ENCODE assay signal across 23 cellular contexts in genomic region chr12:103821773-103822172, GRCh38. TPM values are rescaled to one million over a fixed set of nuclear protein-coding genes. Genes with fewer than 3 reads are reported as not detected.
A peak's percentile ranks its signal among the peaks of the same experiment; 100 is the strongest.
DNase-seq lines count a peak whose midpoint lies in the region; ATAC-seq, FAIRE-seq and TF ChIP-seq lines count a peak whose summit lies in the region.
"Had no signal": no experiment of that assay in that cellular context is flagged by ENCODE, and none has a peak within 500 bp of the region (broad histone marks: within the 10 kb centered on the region; RNA-seq: fewer than 3 reads in every experiment).

No MANE protein-coding gene starts in this region.

- no peak overlapping the region for H3K9ac ChIP-seq in skeletal muscle satellite cell (ENCODE audit: low read depth, low read length)

- no peak overlapping the region for H3K4me3 ChIP-seq in skeletal muscle satellite cell (ENCODE audit: low read length)
- H3K4me3 ChIP-seq: coronary artery, psoas muscle had no signal

- TF ChIP-seq CTCF in foreskin keratinocyte (conservative IDR thresholded peaks at IDR 0.05) = no peak

- DNase-seq in HCEC 1CT = peak; percentile 51
- DNase-seq in foreskin keratinocyte = peak in 1 of 2 donors; percentile 51
- no peak for DNase-seq in HTR-8/SVneo (ENCODE audit: insufficient read length, low spot score)
- no peak for DNase-seq in NCI-H524 (lab: John Stamatoyannopoulos, UW)
- DNase-seq: activated CD8-positive, alpha-beta T cell treated with anti-CD3 and anti-CD28 coated beads, Interleukin-2, amount 10 ng/mL, durations not matched to agents 7 days and 5 days; C1 segment of cervical spinal cord; glutamatergic neuron; KBM-7; left cardiac atrium; mammary epithelial cell; MV-4-11; NCI-H146; NCI-H526 treated with DMSO at 0.1 percent for 48 hours; psoas muscle; stimulated activated CD4-positive, alpha-beta T cell treated with anti-CD3 and anti-CD28 coated beads, Interleukin-4, amount 100 ng/mL, for 1 hour; T-helper 17 cell had no signal

- H3K9me3 ChIP-seq in skeletal muscle satellite cell (replicated peaks; ENCODE audit: low read length) = no peaks in the 10 kb centered on the region
- H3K9me3 ChIP-seq: psoas muscle had no signal

- peaks cover 9% of the 10 kb centered on the region for H3K36me3 ChIP-seq in skeletal muscle satellite cell (ENCODE audit: insufficient read depth, low read length)

- H3K27ac ChIP-seq in foreskin keratinocyte = no peak overlapping the region
- H3K27ac ChIP-seq: coronary artery, psoas muscle had no signal

- peak overlapping the region; percentile 19 for H3K4me2 ChIP-seq in skeletal muscle satellite cell (ENCODE audit: low read length)

- H3K4me1 ChIP-seq in foreskin keratinocyte (peaks cover 15% of the 10 kb centered on the region), skeletal muscle satellite cell (ENCODE audit: control insufficient read depth, insufficient read depth, low read length) (peaks cover 43% of the 10 kb centered on the region)

- ATAC-seq in SK-N-SH treated with all-trans-retinoic acid at 6 μM for 48 hours (peak; percentile 75), foreskin keratinocyte (peak; percentile 43), HG03196 (IDR thresholded peaks at IDR 0.05; ENCODE audit: unreplicated experiment) (no peak)
- ATAC-seq: activated CD8-positive, alpha-beta T cell treated with anti-CD3 and anti-CD28 coated beads, Interleukin-2, amount 10 ng/mL, durations not matched to agents 7 days and 5 days; left cardiac atrium; psoas muscle; stimulated activated memory B cell treated with anti-CD40 and anti-IgM and Interleukin-4, amounts not matched to agents 10 μg/mL and 1 μg/mL and 100 μg/mL, for 72 hours; T-helper 17 cell had no signal

- H3K27me3 ChIP-seq in foreskin keratinocyte (no peaks in the 10 kb centered on the region), skeletal muscle satellite cell (ENCODE audit: control insufficient read depth, insufficient read depth, low read length) (no peaks in the 10 kb centered on the region)

- FAIRE-seq in HTR-8/SVneo (lab: Jason Lieb, UNC) = no peak
- FAIRE-seq: bronchial epithelial cell, urothelium cell line had no signal

TF ChIP-seq in SK-N-SH treated with all-trans-retinoic acid at 6 μM for 48 hours, 23 proteins besides CTCF, POLR2A, EP300 and RAD21:
- TF ChIP-seq ISL1 (CRISPR knock-in tag; IDR thresholded peaks at IDR 0.05) = peak; percentile 68
- TF ChIP-seq ESRRG (CRISPR knock-in tag; IDR thresholded peaks at IDR 0.05) = no peak
- TF ChIP-seq OSR1 (CRISPR knock-in tag; IDR thresholded peaks at IDR 0.05) = no peak

RNA-seq across cellular contexts. Expression of gene NT5DC3, which starts 19.3 kb away (rescaled TPM):
- 20.8 and 34.3 TPM in 2 replicates for total RNA-seq in foreskin keratinocyte
- 6.1 and 9.3 TPM in 2 replicates for polyA plus RNA-seq in foreskin keratinocyte
- 8.4 and 12.2 TPM in 2 replicates for total RNA-seq in skeletal muscle satellite cell (2012; rRNA removed)
